13 cellular contexts compared by ENCODE assay signal in the genomic region with DNA sequence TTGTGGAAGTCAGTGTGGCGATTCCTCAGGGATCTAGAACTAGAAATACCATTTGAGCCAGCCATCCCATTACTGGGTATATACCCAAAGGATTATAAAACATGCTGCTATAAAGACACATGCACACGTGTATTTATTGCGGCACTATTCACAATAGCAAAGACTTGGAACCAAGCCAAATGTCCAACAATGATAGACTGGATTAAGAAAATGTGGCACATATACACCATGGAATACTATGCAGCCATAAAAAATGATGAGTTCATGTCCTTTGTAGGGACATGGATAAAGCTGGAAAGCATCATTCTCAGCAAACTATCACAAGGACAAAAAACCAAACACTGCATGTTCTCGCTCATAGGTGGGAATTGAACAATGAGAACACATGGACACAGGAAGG. TPM values are rescaled to one million over a fixed set of nuclear protein-coding genes. Genes with fewer than 3 reads are reported as not detected.
"Had no signal": no experiment of that assay in that cellular context is flagged by ENCODE, and none has a peak within 500 bp of the region (broad histone marks: within the 10 kb centered on the region; RNA-seq: fewer than 3 reads in every experiment).

No MANE protein-coding gene starts in this region.

RNA-seq across cellular contexts. Expression of gene LHCGR, which starts 16.3 kb away (rescaled TPM):
- total RNA-seq: activated B cell treated with CpG ODN at 0.5 μM for 24 hours; activated CD4-positive, alpha-beta memory T cell treated with anti-CD3 and anti-CD28 coated beads for 36 hours; activated CD4-positive, alpha-beta memory T cell treated with anti-CD3 and anti-CD28 coated beads, Interleukin-2, amount 10 ng/mL, durations not matched to agents 7 days and 5 days; activated CD4-positive, alpha-beta T cell treated with anti-CD3 and anti-CD28 coated beads for 36 hours; activated CD4-positive, alpha-beta T cell treated with anti-CD3 and anti-CD28 coated beads, Interleukin-2, amount 10 ng/mL, durations not matched to agents 24 days and 14 days; activated CD4-positive, alpha-beta T cell treated with anti-CD3 and anti-CD28 coated beads, Interleukin-2, amount 10 ng/mL, durations not matched to agents 7 days and 5 days; activated CD8-positive, alpha-beta memory T cell treated with anti-CD3 and anti-CD28 coated beads for 36 hours; activated CD8-positive, alpha-beta memory T cell treated with anti-CD3 and anti-CD28 coated beads, Interleukin-2, amount 10 ng/mL, durations not matched to agents 7 days and 5 days; activated CD8-positive, alpha-beta T cell treated with anti-CD3 and anti-CD28 coated beads for 36 hours; activated CD8-positive, alpha-beta T cell treated with anti-CD3 and anti-CD28 coated beads, Interleukin-2, amount 10 ng/mL, durations not matched to agents 7 days and 5 days; T-helper 1 cell treated with Interleukin-12 subunit alpha and Interleukin-12 subunit beta and Interleukin-4 antibody, amounts not matched to agents 30 ng/mL and 1 ng/mL, for 36 hours; T-helper 17 cell; T-helper 2 cell treated with Interferon-gamma antibody and Interleukin-4, amounts not matched to agents 100 ng/mL and 5 ng/mL, for 36 hours had no signal
